20 cellular contexts compared by ENCODE assay signal in the genomic region with DNA sequence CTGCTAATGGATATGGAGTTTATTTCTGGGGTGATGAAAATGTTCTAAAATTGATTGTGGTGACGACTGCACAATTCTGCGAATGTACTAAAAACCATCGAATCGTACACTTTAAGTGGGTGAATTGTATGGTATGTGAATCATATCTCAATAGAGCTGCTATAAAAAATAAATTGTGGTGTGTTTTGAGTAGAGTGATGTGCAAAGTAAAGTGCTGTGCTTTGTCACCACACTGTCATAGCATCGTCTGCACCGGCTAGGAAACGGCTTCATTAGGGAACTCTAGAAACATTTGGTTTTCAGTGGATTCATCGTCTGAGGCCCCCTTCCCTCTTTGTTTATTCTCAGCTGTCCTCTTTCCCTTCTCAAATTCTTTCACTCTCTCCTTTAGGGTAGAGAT.
"Had no signal": no experiment of that assay in that cellular context is flagged by ENCODE, and none has a peak within 500 bp of the region (broad histone marks: within the 10 kb centered on the region; RNA-seq: fewer than 3 reads in every experiment).

No MANE protein-coding gene starts in this region.

- H3K4me3 Mint-ChIP-seq: activated CD4-positive, alpha-beta memory T cell treated with anti-CD3 and anti-CD28 coated beads, Interleukin-2, amount 10 ng/mL, durations not matched to agents 7 days and 5 days; activated naive CD4-positive, alpha-beta T cell treated with anti-CD3 and anti-CD28 coated beads, Interleukin-2, amount 50 U/mL, for 24 hours; activated T-cell treated with anti-CD3 and anti-CD28 coated beads, Interleukin-2, amount 50 U/mL, for 24 hours; neural progenitor cell; stimulated activated memory B cell treated with anti-CD40 and anti-IgM and Interleukin-4, amounts not matched to agents 10 μg/mL and 1 μg/mL and 100 μg/mL, for 72 hours had no signal

- H3K9ac ChIP-seq: neural progenitor cell, parathyroid adenoma had no signal

- H2AFZ ChIP-seq: neural progenitor cell, parathyroid adenoma had no signal

- H3K4me1 ChIP-seq: lower lobe of right lung, neural progenitor cell, parathyroid adenoma had no signal

- H3K27me3 Mint-ChIP-seq: activated CD4-positive, alpha-beta memory T cell treated with anti-CD3 and anti-CD28 coated beads, Interleukin-2, amount 10 ng/mL, durations not matched to agents 7 days and 5 days; stimulated activated memory B cell treated with anti-CD40 and anti-IgM and Interleukin-4, amounts not matched to agents 10 μg/mL and 1 μg/mL and 100 μg/mL, for 72 hours had no signal

- DNase-seq: activated CD4-positive, alpha-beta memory T cell treated with anti-CD3 and anti-CD28 coated beads, Interleukin-2, amount 10 ng/mL, durations not matched to agents 7 days and 5 days; activated T-cell treated with anti-CD3 and anti-CD28 coated beads, Interleukin-2, amount 50 U/mL, for 24 hours; adrenal gland; central memory CD4-positive, alpha-beta T cell; cortex of kidney; effector memory CD4-positive, alpha-beta T cell; heart left ventricle; left cardiac atrium; lower lobe of right lung; midbrain; sigmoid colon; stimulated activated CD4-positive, alpha-beta T cell treated with anti-CD3 and anti-CD28 coated beads, Interleukin-2, amount 100 ng/mL, for 48 hours; T-helper 9 cell; uterus had no signal

- H3K4me1 Mint-ChIP-seq: activated CD4-positive, alpha-beta memory T cell treated with anti-CD3 and anti-CD28 coated beads, Interleukin-2, amount 10 ng/mL, durations not matched to agents 7 days and 5 days; activated naive CD4-positive, alpha-beta T cell treated with anti-CD3 and anti-CD28 coated beads, Interleukin-2, amount 50 U/mL, for 24 hours; stimulated activated memory B cell treated with anti-CD40 and anti-IgM and Interleukin-4, amounts not matched to agents 10 μg/mL and 1 μg/mL and 100 μg/mL, for 72 hours had no signal

- H3K4me3 ChIP-seq: adrenal gland, heart left ventricle, lower lobe of right lung, neural progenitor cell, sigmoid colon, tibial nerve, uterus had no signal

- H3K36me3 ChIP-seq: adrenal gland, heart left ventricle, lower lobe of right lung, neural progenitor cell, sigmoid colon, tibial nerve, uterus had no signal

- H3K79me2 ChIP-seq: parathyroid adenoma had no signal

- H3K27ac ChIP-seq: adrenal gland, heart left ventricle, lower lobe of right lung, neural progenitor cell, parathyroid adenoma, sigmoid colon, tibial nerve, uterus, VCaP had no signal

- H3K9me3 ChIP-seq: adrenal gland, heart left ventricle, lower lobe of right lung, sigmoid colon, tibial nerve, uterus had no signal

- H3K9me3 Mint-ChIP-seq: activated CD4-positive, alpha-beta memory T cell treated with anti-CD3 and anti-CD28 coated beads, Interleukin-2, amount 10 ng/mL, durations not matched to agents 7 days and 5 days; activated naive CD4-positive, alpha-beta T cell treated with anti-CD3 and anti-CD28 coated beads, Interleukin-2, amount 50 U/mL, for 24 hours; activated T-cell treated with anti-CD3 and anti-CD28 coated beads, Interleukin-2, amount 50 U/mL, for 24 hours; neural progenitor cell; stimulated activated memory B cell treated with anti-CD40 and anti-IgM and Interleukin-4, amounts not matched to agents 10 μg/mL and 1 μg/mL and 100 μg/mL, for 72 hours had no signal

- ATAC-seq: heart left ventricle; left cardiac atrium; stimulated activated memory B cell treated with anti-CD40 and anti-IgM and Interleukin-4, amounts not matched to agents 10 μg/mL and 1 μg/mL and 100 μg/mL, for 72 hours had no signal

- H3K27ac Mint-ChIP-seq: activated CD4-positive, alpha-beta memory T cell treated with anti-CD3 and anti-CD28 coated beads, Interleukin-2, amount 10 ng/mL, durations not matched to agents 7 days and 5 days; activated naive CD4-positive, alpha-beta T cell treated with anti-CD3 and anti-CD28 coated beads, Interleukin-2, amount 50 U/mL, for 24 hours; activated T-cell treated with anti-CD3 and anti-CD28 coated beads, Interleukin-2, amount 50 U/mL, for 24 hours; neural progenitor cell; stimulated activated memory B cell treated with anti-CD40 and anti-IgM and Interleukin-4, amounts not matched to agents 10 μg/mL and 1 μg/mL and 100 μg/mL, for 72 hours had no signal

- H3K4me2 ChIP-seq: neural progenitor cell had no signal

- H3K27me3 ChIP-seq: adrenal gland, heart left ventricle, neural progenitor cell, sigmoid colon, tibial nerve, uterus had no signal

- H3K36me3 Mint-ChIP-seq: activated naive CD4-positive, alpha-beta T cell treated with anti-CD3 and anti-CD28 coated beads, Interleukin-2, amount 50 U/mL, for 24 hours; neural progenitor cell; stimulated activated memory B cell treated with anti-CD40 and anti-IgM and Interleukin-4, amounts not matched to agents 10 μg/mL and 1 μg/mL and 100 μg/mL, for 72 hours had no signal
